ENCODE assay signal across 10 cellular contexts in genomic region chr19:32814624-32815023, GRCh38. TPM values are rescaled to one million over a fixed set of nuclear protein-coding genes. Genes with fewer than 3 reads are reported as not detected.
"Had no signal": no experiment of that assay in that cellular context is flagged by ENCODE, and none has a peak within 500 bp of the region (broad histone marks: within the 10 kb centered on the region; RNA-seq: fewer than 3 reads in every experiment).

No MANE protein-coding gene starts in this region.

- H2AFZ ChIP-seq: GM23248, GM23338 had no signal

- H3K36me3 ChIP-seq: HAP-1 had no signal

- H3K4me3 ChIP-seq: GM23248, GM23338, HAP-1 had no signal

- H3K27ac ChIP-seq: GM23248 had no signal

- H3K9ac ChIP-seq: GM23248 had no signal

- H3K4me2 ChIP-seq: GM23338 had no signal

- DNase-seq: GOT3, H9, HCEC 1CT, HFFc6 had no signal

- H3K4me1 ChIP-seq: HAP-1 had no signal

- FAIRE-seq: H54 had no signal

- H3K9me3 ChIP-seq: HAP-1 had no signal

RNA-seq across cellular contexts. Expression of gene SLC7A9, which starts 54.9 kb away (rescaled TPM):
- total RNA-seq: GM23248, GM23338, H4, H7, H9, HFFc6 had no signal
- polyA plus RNA-seq: GM23248 had no signal
